In genomic region chr11:10927533-10927932, GRCh38 we compare ENCODE assay signal across 1 cellular context.
TF ChIP-seq lines count a peak whose summit lies in the region.

No MANE protein-coding gene starts in this region.

TF ChIP-seq in IMR-90, 13 proteins besides CTCF, POLR2A, EP300 and RAD21:
- TF ChIP-seq NFE2L2 (IDR thresholded peaks at IDR 0.05; ENCODE audit: low read depth, low read length) (no peak), CEBPB (IDR thresholded peaks at IDR 0.05; ENCODE audit: low read depth, low read length) (no peak), FOS (IDR thresholded peaks at IDR 0.05; ENCODE audit: low read depth, low read length) (no peak), CHD1 (IDR thresholded peaks at IDR 0.05; ENCODE audit: low read depth, low read length) (no peak), MAFK (IDR thresholded peaks at IDR 0.05; ENCODE audit: low read depth, low read length) (no peak)
